In the genomic region with DNA sequence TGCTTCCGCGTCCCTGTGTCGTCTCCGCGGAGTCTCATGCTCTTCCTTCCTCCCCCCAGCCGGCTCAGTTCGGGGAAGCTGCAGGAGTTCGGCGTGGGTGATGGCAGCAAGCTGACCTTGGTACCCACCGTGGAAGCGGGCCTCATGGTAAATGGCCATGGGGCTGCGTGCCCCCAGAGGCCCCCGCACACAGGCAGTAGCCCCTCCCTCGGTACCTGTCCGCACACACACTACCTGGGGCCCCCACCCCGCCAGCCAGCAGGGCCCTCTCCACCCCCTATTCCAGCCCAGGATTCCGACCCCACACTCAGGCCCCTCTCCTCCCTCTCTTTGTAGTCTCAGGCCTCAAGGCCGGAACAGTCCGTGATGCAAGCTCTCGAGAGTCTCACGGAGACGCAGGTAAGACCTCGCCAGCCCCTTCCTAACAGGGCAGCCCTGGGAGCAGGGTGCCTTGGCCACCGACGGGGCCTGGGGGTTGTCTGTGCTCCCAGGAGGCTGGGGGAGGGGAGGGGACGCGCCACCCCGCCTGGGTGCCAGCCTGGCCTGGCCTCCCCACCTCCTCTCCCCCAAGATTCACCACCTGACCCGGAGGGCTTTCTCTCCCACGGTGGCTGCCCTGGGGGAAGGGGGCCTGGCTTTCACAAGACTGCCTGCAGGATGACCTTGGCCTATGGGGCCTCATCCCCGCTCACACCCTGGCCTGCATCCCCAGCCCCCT, we compare ENCODE assay signal across 6 cellular contexts. TPM values are rescaled to one million over a fixed set of nuclear protein-coding genes. Genes with fewer than 3 reads are reported as not detected.
A peak's percentile ranks its signal among the peaks of the same experiment; 100 is the strongest.
DNase-seq lines count a peak whose midpoint lies in the region; ATAC-seq, FAIRE-seq and TF ChIP-seq lines count a peak whose summit lies in the region.

No MANE protein-coding gene starts in this region.

- H3K27ac ChIP-seq in A549 (peak overlapping the region; percentile 100), K562 (ENCODE audit: extremely low read depth, low read depth, low read length) (peak overlapping the region; percentile 82)

- H3K9me3 ChIP-seq in A549 = no peaks in the 10 kb centered on the region
- no peaks in the 10 kb centered on the region for H3K9me3 ChIP-seq in K562 (replicated peaks; ENCODE audit: control insufficient read depth, insufficient read depth, low read depth, low read length)

- H3K4me2 ChIP-seq in A549 (peak overlapping the region; percentile 100), K562 (ENCODE audit: insufficient read depth, low read length) (peak overlapping the region; percentile 84)

- CTCF ChIA-PET in A549 (lab: Yijun Ruan, JAX) (interaction anchor here (0.9 to 18.7 kb wide), 3 partner anchors 8 to 16 kb away, joined by 6 to 500 read pairs (median 107); a partner anchor contains a TSS), K562 (lab: Yijun Ruan, JAX; ENCODE audit: low intra/inter-chr PET ratio) (no interaction called here)

- in situ Hi-C loops in K562 (cut with MboI) = no loop called here

- peak overlapping the region; percentile 79 to 96 for H3K9ac ChIP-seq in K562 (ENCODE audit: insufficient read depth in 1 of 2, low read depth in 2 of 2, low read length in 2 of 2)

- H3K27me3 ChIP-seq in K562 (ENCODE audit: control insufficient read depth in 2 of 2, insufficient read depth in 2 of 2, low read length in 2 of 2) = no peaks in the 10 kb centered on the region

- peak overlapping the region; percentile 95 for H3K4me3 Mint-ChIP-seq in natural killer cell

- H3K27ac Mint-ChIP-seq in natural killer cell = peak overlapping the region; percentile 93 to 97

- ATAC-seq in A549 (peak; percentile 3 to 7; a peak in 5 of 6 replicates), K562 (no peak), natural killer cell (peak; percentile 0 to 1 (median 0))

- H3K79me2 ChIP-seq in K562 (ENCODE audit: control insufficient read depth, insufficient read depth, low read length) = peaks cover 64% of the 10 kb centered on the region

- H3K27me3 Mint-ChIP-seq in natural killer cell (ENCODE audit: low read depth in 2 of 2) = no peaks in the 10 kb centered on the region

- no peak overlapping the region for H2AFZ ChIP-seq in K562 (ENCODE audit: low read depth, low read length)

- TF ChIP-seq RAD21 in A549 (conservative IDR thresholded peaks at IDR 0.05 in 1 of 2, IDR thresholded peaks at IDR 0.05 in 1 of 2) = no peak
- no peak for TF ChIP-seq RAD21 in K562 (CRISPR knock-in tag; conservative IDR thresholded peaks at IDR 0.05 in 1 of 2, IDR thresholded peaks at IDR 0.05 in 1 of 2)

- no peak for TF ChIP-seq POLR2A in A549 (IDR thresholded peaks at IDR 0.05; ENCODE audit: low read length)
- TF ChIP-seq POLR2A in K562 (conservative IDR thresholded peaks at IDR 0.05) = peak; percentile 56; the same call in 1 of the 2 replicates

- peaks cover 41% of the 10 kb centered on the region for H3K4me1 ChIP-seq in A549
- peaks cover 23 to 95% of the 10 kb centered on the region in 2 experiments for H3K4me1 ChIP-seq in K562 (replicated peaks in 1 of 2; ENCODE audit: control insufficient read depth in 2 of 2, insufficient read depth in 2 of 2, low read length in 2 of 2)

- peak overlapping the region; percentile 97 for H3K4me3 ChIP-seq in A549
- H3K4me3 ChIP-seq in K562 = peak overlapping the region; percentile 93

- TSS peak; percentile 48 for BruUV-seq in K562 (replicated peaks; lab: Mats Ljungman, UMichigan)

- intact Hi-C loops in K562 (cut with micrococcal nuclease) = no loop called here
- intact Hi-C loops in natural killer cell (cut with micrococcal nuclease) = loop anchor here (1.0 kb wide), 1 partner anchor 8 kb away; no protein-coding TSS in a partner anchor

- DNase-seq in A549 (ENCODE audit: low read depth in 1 of 2, low spot score in 1 of 2) = peak in 1 of 2 experiments; percentile 84
- DNase-seq in MV-4-11 (lab: John Stamatoyannopoulos, UW) = peak; percentile 84
- DNase-seq in K562 (ENCODE audit: extremely low read depth in 1 of 4, low spot score in 3 of 4) = peak in 1 of 4 experiments; percentile 45
- peak; percentile 69 for DNase-seq in natural killer cell
- DNase-seq in occipital lobe (lab: John Stamatoyannopoulos, UW) = no peak
- DNase-seq in 8988T = no peak

- no peaks in the 10 kb centered on the region for H3K36me3 Mint-ChIP-seq in natural killer cell

- peaks cover 0 to 28% of the 10 kb centered on the region in 2 donors for H3K4me1 Mint-ChIP-seq in natural killer cell

- H4K20me1 ChIP-seq in K562 (replicated peaks; ENCODE audit: control insufficient read depth, insufficient read depth, low read length) = 0 out of 2 replicates have a peak, but pooled peaks cover under 1% of the 10 kb centered on the region

- TF ChIP-seq EP300 in A549 (IDR thresholded peaks at IDR 0.05) = no peak
- TF ChIP-seq EP300 in K562 (IDR thresholded peaks at IDR 0.05; ENCODE audit: low read length) = no peak

- TF ChIP-seq CTCF in A549 (IDR thresholded peaks at IDR 0.05) = no peak
- no peak for TF ChIP-seq CTCF in K562 (IDR thresholded peaks at IDR 0.05 in 2 of 3, conservative IDR thresholded peaks at IDR 0.05 in 1 of 3; ENCODE audit: insufficient read depth in 2 of 3, low read depth in 1 of 3, low read length in 3 of 3)
- no peak for TF ChIP-seq CTCF in natural killer cell (IDR thresholded peaks at IDR 0.05)

- no peaks in the 10 kb centered on the region for H3K9me1 ChIP-seq in K562 (ENCODE audit: control insufficient read depth, insufficient read depth, low read length)

- POLR2A ChIA-PET in A549 (lab: Yijun Ruan, JAX) = interaction anchor here (0.6 kb wide), 1 partner anchor 254 kb away, joined by 3 read pairs; no protein-coding TSS in a partner anchor
- POLR2A ChIA-PET in K562 (lab: Yijun Ruan, JAX) = interaction anchor here (0.6 to 7.8 kb wide), 4 partner anchors 10 to 784 kb away, joined by 3 to 88 read pairs (median 5); a partner anchor contains a TSS

- peaks cover 55% of the 10 kb centered on the region; the same call in 1 of the 3 replicates for H3K36me3 ChIP-seq in K562 (ENCODE audit: control insufficient read depth, insufficient read depth, low read length)

- FAIRE-seq in A549 (lab: Jason Lieb, UNC) (no peak), K562 (lab: Jason Lieb, UNC) (peak; percentile 93)

- 0% methylated on average over 4 of the region's 31 CpGs for WGBS in A549 (ENCODE audit: missing lambda C conversion rate)
- 4% methylated on average over 19 of the region's 31 CpGs for WGBS in K562 (ENCODE audit: insufficient coverage, low coverage, missing lambda C conversion rate)

- no peaks in the 10 kb centered on the region for H3K9me3 Mint-ChIP-seq in natural killer cell

RNA-seq across cellular contexts. Expression of a gene that starts 3.3 kb away (rescaled TPM):
- polyA plus RNA-seq in A549 (2011; rRNA removed) (9.1 and 11.8 TPM in 2 replicates), A549 (2017; fragmentation: RNase III; extraction: RNeasy Plus Mini Kit Qiagen cat#74134 plus additional on column Dnase treatment) (27.7 to 33.4 TPM (median 31.4 TPM) in 3 replicates), K562 (2011; rRNA removed) (7.0 and 10.2 TPM in 2 replicates), K562 (2014; fragmentation: Illumina TruSeq; extraction: Trizol) (20.5 and 38.3 TPM in 2 replicates), K562 (2014; fragmentation: Nextera tagmentation; extraction: Ambion mirVana) (1 to 10 TPM in 1 of 2 experiments, under 1 TPM in 1; 0.17 to 1.5 TPM), K562 (2014; rRNA removed) (41.3 and 44.6 TPM in 2 replicates)
- 17.7 and 27.8 TPM in 2 replicates for polyA plus RNA-seq in A549 (2012; cell fraction: cytosol; rRNA removed)
- polyA plus RNA-seq in A549 (2012; cell fraction: nucleus; rRNA removed) = 45.7 and 73.9 TPM in 2 replicates
- polyA minus RNA-seq in A549 (2011; rRNA and poly(A)+ RNA removed) = 23.7 and 25.2 TPM in 2 replicates
- total RNA-seq in K562 (2011; cell fraction: chromatin; rRNA removed; ENCODE audit: low replicate concordance) = 30.7 and 106 TPM in 2 replicates
- 81.7 and 90.7 TPM in 2 replicates for total RNA-seq in K562 (2011; cell fraction: nucleolus; rRNA removed)
- 55.1 and 88.1 TPM in 2 replicates for total RNA-seq in K562 (2011; cell fraction: nucleoplasm; rRNA removed)
- total RNA-seq in K562 (2014; rRNA removed) (13.5 and 20.8 TPM in 2 replicates), K562 (2014; rRNA removed; fragmentation: Illumina TruSeq; extraction: Trizol) (3.9 and 4.8 TPM in 2 replicates), K562 (2015; rRNA removed; fragmentation: Illumina TruSeq; extraction: Trizol) (10.1 and 11.0 TPM in 2 replicates), K562 (2021) (120 and 121 TPM in 2 replicates), natural killer cell (100 to 1,000 TPM; 296 to 367 (median 314) TPM), occipital lobe (15.3 TPM)
- polyA plus RNA-seq in K562 (2011; cell fraction: cytosol; rRNA removed) = 14.0 and 26.8 TPM in 2 replicates
- 44.8 and 87.0 TPM in 2 replicates for polyA plus RNA-seq in K562 (2011; cell fraction: nucleus; rRNA removed)
- 29.5 and 39.8 TPM in 2 replicates for polyA plus RNA-seq in K562 (2012)
- 2.7 and 3.0 TPM in 2 replicates for polyA minus RNA-seq in K562 (2011; rRNA and poly(A)+ RNA removed)
- polyA minus RNA-seq in K562 (2011; cell fraction: cytosol; rRNA and poly(A)+ RNA removed) = 29.9 and 43.2 TPM in 2 replicates
- polyA minus RNA-seq in K562 (2011; cell fraction: nucleus; rRNA and poly(A)+ RNA removed) = 28.0 and 34.2 TPM in 2 replicates

RNA-seq across cellular contexts. Expression of a gene that starts 10.1 kb away (rescaled TPM):
- 18.5 and 28.7 TPM in 2 replicates for polyA plus RNA-seq in A549 (2011; rRNA removed)
- 158 and 210 TPM in 2 replicates for polyA plus RNA-seq in A549 (2012; cell fraction: cytosol; rRNA removed)
- 114 and 225 TPM in 2 replicates for polyA plus RNA-seq in A549 (2012; cell fraction: nucleus; rRNA removed)
- 96.9 to 101 TPM (median 99.7 TPM) in 3 replicates for polyA plus RNA-seq in A549 (2017; fragmentation: RNase III; extraction: RNeasy Plus Mini Kit Qiagen cat#74134 plus additional on column Dnase treatment)
- 12.4 and 18.2 TPM in 2 replicates for polyA minus RNA-seq in A549 (2011; rRNA and poly(A)+ RNA removed)
- total RNA-seq in K562 (2011; cell fraction: chromatin; rRNA removed; ENCODE audit: low replicate concordance) = 42.1 and 110 TPM in 2 replicates
- total RNA-seq in K562 (2011; cell fraction: nucleolus; rRNA removed) = 116 and 129 TPM in 2 replicates
- total RNA-seq in K562 (2011; cell fraction: nucleoplasm; rRNA removed) = 74.0 and 85.6 TPM in 2 replicates
- total RNA-seq in K562 (2014; rRNA removed) = 135 and 145 TPM in 2 replicates
- total RNA-seq in K562 (2014; rRNA removed; fragmentation: Illumina TruSeq; extraction: Trizol) = 3.9 and 4.6 TPM in 2 replicates
- 65.2 and 73.0 TPM in 2 replicates for total RNA-seq in K562 (2015; rRNA removed; fragmentation: Illumina TruSeq; extraction: Trizol)
- 409 and 434 TPM in 2 replicates for total RNA-seq in K562 (2021)
- 36.8 and 58.7 TPM in 2 replicates for polyA plus RNA-seq in K562 (2011; rRNA removed)
- polyA plus RNA-seq in K562 (2011; cell fraction: cytosol; rRNA removed) = 119 and 471 TPM in 2 replicates
- polyA plus RNA-seq in K562 (2011; cell fraction: nucleus; rRNA removed) = 90.5 and 137 TPM in 2 replicates
- 278 and 318 TPM in 2 replicates for polyA plus RNA-seq in K562 (2012)
- 18.7 and 106 TPM in 2 replicates for polyA plus RNA-seq in K562 (2014; fragmentation: Illumina TruSeq; extraction: Trizol)
- 10 to 100 TPM in 1 of 2 experiments, 1 to 10 TPM in 1; 9.7 to 23.3 TPM for polyA plus RNA-seq in K562 (2014; fragmentation: Nextera tagmentation; extraction: Ambion mirVana)
- 233 and 236 TPM in 2 replicates for polyA plus RNA-seq in K562 (2014; rRNA removed)
- polyA minus RNA-seq in K562 (2011; rRNA and poly(A)+ RNA removed) = 16.5 and 29.9 TPM in 2 replicates
- polyA minus RNA-seq in K562 (2011; cell fraction: cytosol; rRNA and poly(A)+ RNA removed) = 115 and 175 TPM in 2 replicates
- 28.8 and 35.8 TPM in 2 replicates for polyA minus RNA-seq in K562 (2011; cell fraction: nucleus; rRNA and poly(A)+ RNA removed)
- total RNA-seq in natural killer cell = 100 to 1,000 TPM in 2 of 3 donors, 10 to 100 TPM in 1; 88.6 to 119 (median 104) TPM
- total RNA-seq in occipital lobe = 11.9 TPM

RNA-seq across cellular contexts. Expression of a gene that starts 13.9 kb away (rescaled TPM):
- 0.19 and 0.30 TPM in 2 replicates for polyA plus RNA-seq in A549 (2011; rRNA removed)
- polyA plus RNA-seq in A549 (2012; cell fraction: cytosol; rRNA removed) = 1.3 and 2.3 TPM in 2 replicates
- 4.5 and 8.2 TPM in 2 replicates for polyA plus RNA-seq in A549 (2012; cell fraction: nucleus; rRNA removed)
- 1.7 to 2.0 TPM (median 1.9 TPM) in 3 replicates for polyA plus RNA-seq in A549 (2017; fragmentation: RNase III; extraction: RNeasy Plus Mini Kit Qiagen cat#74134 plus additional on column Dnase treatment)
- 0.21 and 0.24 TPM in 2 replicates for polyA minus RNA-seq in A549 (2011; rRNA and poly(A)+ RNA removed)
- 2.8 and 13.5 TPM in 2 replicates for total RNA-seq in K562 (2011; cell fraction: chromatin; rRNA removed; ENCODE audit: low replicate concordance)
- 11.4 and 15.2 TPM in 2 replicates for total RNA-seq in K562 (2011; cell fraction: nucleolus; rRNA removed)
- 4.2 and 6.2 TPM in 2 replicates for total RNA-seq in K562 (2011; cell fraction: nucleoplasm; rRNA removed)
- total RNA-seq in K562 (2014; rRNA removed) = 3.7 and 3.8 TPM in 2 replicates
- 0.18 TPM in 1 of 2 replicates, not detected in the other for total RNA-seq in K562 (2014; rRNA removed; fragmentation: Illumina TruSeq; extraction: Trizol)
- total RNA-seq in K562 (2015; rRNA removed; fragmentation: Illumina TruSeq; extraction: Trizol) = 1.3 and 1.4 TPM in 2 replicates
- total RNA-seq in K562 (2021) = 6.6 and 8.9 TPM in 2 replicates
- 0.98 and 1.2 TPM in 2 replicates for polyA plus RNA-seq in K562 (2011; rRNA removed)
- 0.84 and 4.5 TPM in 2 replicates for polyA plus RNA-seq in K562 (2011; cell fraction: cytosol; rRNA removed)
- polyA plus RNA-seq in K562 (2011; cell fraction: nucleus; rRNA removed) = 8.2 and 25.4 TPM in 2 replicates
- 3.1 and 3.3 TPM in 2 replicates for polyA plus RNA-seq in K562 (2012)
- polyA plus RNA-seq in K562 (2014; fragmentation: Illumina TruSeq; extraction: Trizol) = 0.25 and 2.3 TPM in 2 replicates
- polyA plus RNA-seq in K562 (2014; fragmentation: Nextera tagmentation; extraction: Ambion mirVana) = under 1 TPM in 1 of 2 experiments, not detected in 1; 0.03 TPM
- 5.8 and 6.3 TPM in 2 replicates for polyA plus RNA-seq in K562 (2014; rRNA removed)
- polyA minus RNA-seq in K562 (2011; rRNA and poly(A)+ RNA removed) = 0.11 and 0.15 TPM in 2 replicates
- 2.9 and 3.0 TPM in 2 replicates for polyA minus RNA-seq in K562 (2011; cell fraction: cytosol; rRNA and poly(A)+ RNA removed)
- polyA minus RNA-seq in K562 (2011; cell fraction: nucleus; rRNA and poly(A)+ RNA removed) = 3.0 and 3.8 TPM in 2 replicates
- under 1 TPM in 2 of 3 donors, not detected in 1; 0.14 to 0.41 TPM for total RNA-seq in natural killer cell
- 6.6 TPM for total RNA-seq in occipital lobe

RNA-seq across cellular contexts. Expression of a gene that starts 17.5 kb away (rescaled TPM):
- polyA plus RNA-seq in A549 (2011; rRNA removed) (92.4 and 151 TPM in 2 replicates), A549 (2017; fragmentation: RNase III; extraction: RNeasy Plus Mini Kit Qiagen cat#74134 plus additional on column Dnase treatment) (178 to 201 TPM (median 189 TPM) in 3 replicates), K562 (2011; rRNA removed) (124 and 166 TPM in 2 replicates), K562 (2014; fragmentation: Illumina TruSeq; extraction: Trizol) (222 and 345 TPM in 2 replicates), K562 (2014; fragmentation: Nextera tagmentation; extraction: Ambion mirVana) (10 to 100 TPM; 20.5 to 21.4 TPM), K562 (2014; rRNA removed) (306 and 327 TPM in 2 replicates)
- 111 and 147 TPM in 2 replicates for polyA plus RNA-seq in A549 (2012; cell fraction: cytosol; rRNA removed)
- polyA plus RNA-seq in A549 (2012; cell fraction: nucleus; rRNA removed) = 246 and 410 TPM in 2 replicates
- 38.3 and 44.0 TPM in 2 replicates for polyA minus RNA-seq in A549 (2011; rRNA and poly(A)+ RNA removed)
- total RNA-seq in K562 (2011; cell fraction: chromatin; rRNA removed; ENCODE audit: low replicate concordance) = 283 and 504 TPM in 2 replicates
- total RNA-seq in K562 (2011; cell fraction: nucleolus; rRNA removed) = 457 and 483 TPM in 2 replicates
- total RNA-seq in K562 (2011; cell fraction: nucleoplasm; rRNA removed) = 431 and 450 TPM in 2 replicates
- total RNA-seq in K562 (2014; rRNA removed) (168 and 249 TPM in 2 replicates), K562 (2014; rRNA removed; fragmentation: Illumina TruSeq; extraction: Trizol) (189 and 200 TPM in 2 replicates), K562 (2015; rRNA removed; fragmentation: Illumina TruSeq; extraction: Trizol) (176 and 206 TPM in 2 replicates), K562 (2021) (181 and 222 TPM in 2 replicates), natural killer cell (100 to 1,000 TPM; 410 to 454 (median 440) TPM), occipital lobe (598 TPM)
- polyA plus RNA-seq in K562 (2011; cell fraction: cytosol; rRNA removed) = 92.3 and 201 TPM in 2 replicates
- polyA plus RNA-seq in K562 (2011; cell fraction: nucleus; rRNA removed) = 882 and 1,025 TPM in 2 replicates
- 288 and 291 TPM in 2 replicates for polyA plus RNA-seq in K562 (2012)
- 46.9 and 50.4 TPM in 2 replicates for polyA minus RNA-seq in K562 (2011; rRNA and poly(A)+ RNA removed)
- polyA minus RNA-seq in K562 (2011; cell fraction: cytosol; rRNA and poly(A)+ RNA removed) = 50.4 and 50.8 TPM in 2 replicates
- 117 and 135 TPM in 2 replicates for polyA minus RNA-seq in K562 (2011; cell fraction: nucleus; rRNA and poly(A)+ RNA removed)

RNA-seq across cellular contexts. Expression of a gene that starts 23.7 kb away (rescaled TPM):
- polyA plus RNA-seq in A549 (2011; rRNA removed) = 22.7 and 24.8 TPM in 2 replicates
- 96.5 and 113 TPM in 2 replicates for polyA plus RNA-seq in A549 (2012; cell fraction: cytosol; rRNA removed)
- polyA plus RNA-seq in A549 (2012; cell fraction: nucleus; rRNA removed) = 61.6 and 78.1 TPM in 2 replicates
- polyA plus RNA-seq in A549 (2017; fragmentation: RNase III; extraction: RNeasy Plus Mini Kit Qiagen cat#74134 plus additional on column Dnase treatment) = 35.6 to 37.6 TPM (median 37.1 TPM) in 3 replicates
- polyA minus RNA-seq in A549 (2011; rRNA and poly(A)+ RNA removed) = 5.3 and 6.7 TPM in 2 replicates
- 6.3 and 26.6 TPM in 2 replicates for total RNA-seq in K562 (2011; cell fraction: chromatin; rRNA removed; ENCODE audit: low replicate concordance)
- total RNA-seq in K562 (2011; cell fraction: nucleolus; rRNA removed) = 40.9 and 47.0 TPM in 2 replicates
- 20.7 and 26.9 TPM in 2 replicates for total RNA-seq in K562 (2011; cell fraction: nucleoplasm; rRNA removed)
- total RNA-seq in K562 (2014; rRNA removed) = 72.2 and 108 TPM in 2 replicates
- 1.3 and 2.8 TPM in 2 replicates for total RNA-seq in K562 (2014; rRNA removed; fragmentation: Illumina TruSeq; extraction: Trizol)
- total RNA-seq in K562 (2015; rRNA removed; fragmentation: Illumina TruSeq; extraction: Trizol) = 40.3 and 42.6 TPM in 2 replicates
- 81.9 and 85.0 TPM in 2 replicates for total RNA-seq in K562 (2021)
- polyA plus RNA-seq in K562 (2011; rRNA removed) = 20.3 and 30.4 TPM in 2 replicates
- polyA plus RNA-seq in K562 (2011; cell fraction: cytosol; rRNA removed) = 58.0 and 177 TPM in 2 replicates
- polyA plus RNA-seq in K562 (2011; cell fraction: nucleus; rRNA removed) = 28.1 and 53.8 TPM in 2 replicates
- 65.9 and 75.4 TPM in 2 replicates for polyA plus RNA-seq in K562 (2012)
- 11.7 and 56.4 TPM in 2 replicates for polyA plus RNA-seq in K562 (2014; fragmentation: Illumina TruSeq; extraction: Trizol)
- polyA plus RNA-seq in K562 (2014; fragmentation: Nextera tagmentation; extraction: Ambion mirVana) = 1 to 10 TPM in 1 of 2 experiments, under 1 TPM in 1; 0.66 to 2.7 TPM
- polyA plus RNA-seq in K562 (2014; rRNA removed) = 89.6 and 119 TPM in 2 replicates
- 4.8 and 6.1 TPM in 2 replicates for polyA minus RNA-seq in K562 (2011; rRNA and poly(A)+ RNA removed)
- polyA minus RNA-seq in K562 (2011; cell fraction: cytosol; rRNA and poly(A)+ RNA removed) = 19.6 and 23.7 TPM in 2 replicates
- 12.0 and 12.8 TPM in 2 replicates for polyA minus RNA-seq in K562 (2011; cell fraction: nucleus; rRNA and poly(A)+ RNA removed)
- total RNA-seq in natural killer cell = 10 to 100 TPM; 26.6 to 33.4 (median 27.1) TPM
- total RNA-seq in occipital lobe = 6.7 TPM

Comparison
In these comparisons a context has a peak if more than half of its experiments do, and no peak if none do; other contexts are left out.
1. DNase-seq: peak in MV-4-11 (single experiment) and natural killer cell (single experiment); none in occipital lobe (single experiment) and 8988T (single experiment).